1 cellular context compared by ENCODE assay signal in genomic region chr3:51796859-51797258, GRCh38.
A peak's percentile ranks its signal among the peaks of the same experiment; 100 is the strongest.
TF ChIP-seq lines count a peak whose summit lies in the region.

No MANE protein-coding gene starts in this region.

TF ChIP-seq in GM12878, 131 proteins besides CTCF, POLR2A, EP300 and RAD21 (continued from another document):
- TF ChIP-seq POU2F2 (IDR thresholded peaks at IDR 0.05; ENCODE audit: borderline replicate concordance, low read depth, low read length) (no peak), YY1 (IDR thresholded peaks at IDR 0.05; ENCODE audit: low read depth, low read length) (no peak), SREBF1 (IDR thresholded peaks at IDR 0.05; ENCODE audit: low read length) (no peak), NFIC (IDR thresholded peaks at IDR 0.05; ENCODE audit: low read depth, low read length) (no peak), ATF2 (IDR thresholded peaks at IDR 0.05; ENCODE audit: low read length) (peak; percentile 20; the same call in 1 of the 2 replicates), NFYA (IDR thresholded peaks at IDR 0.05; ENCODE audit: borderline replicate concordance, low read depth, low read length) (no peak), EZH2 (IDR thresholded peaks at IDR 0.05; ENCODE audit: borderline replicate concordance, control insufficient read depth, low read depth, low read length) (no peak), ZZZ3 (IDR thresholded peaks at IDR 0.05; ENCODE audit: control insufficient read depth, insufficient read length, low read depth) (no peak), MEF2B (IDR thresholded peaks at IDR 0.05; ENCODE audit: partially characterized antibody, poor library complexity, severe bottlenecking) (peak; percentile 45)
